Comparison of ENCODE assay signal across 9 cellular contexts in the genomic region with DNA sequence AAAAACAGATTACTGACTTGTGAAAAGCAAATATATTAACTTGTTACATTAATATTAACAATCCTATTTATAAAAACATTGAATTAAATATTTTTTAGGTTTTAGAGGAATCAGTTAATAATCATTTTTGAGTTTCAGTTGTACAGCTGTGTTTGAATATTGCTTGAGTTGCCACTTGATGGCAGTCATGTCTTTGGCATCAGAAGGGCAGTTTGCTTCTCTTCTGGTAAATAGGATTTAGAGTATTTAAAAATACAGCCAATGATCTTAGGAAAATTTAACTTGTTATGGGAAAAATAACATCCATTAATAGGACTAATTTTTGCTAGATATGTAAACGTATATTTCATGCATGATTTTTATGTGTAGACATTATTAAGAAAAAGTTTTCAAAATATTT.
DNase-seq lines count a peak whose midpoint lies in the region; FAIRE-seq and TF ChIP-seq lines count a peak whose summit lies in the region.
"Had no signal": no experiment of that assay in that cellular context is flagged by ENCODE, and none has a peak within 500 bp of the region (broad histone marks: within the 10 kb centered on the region; RNA-seq: fewer than 3 reads in every experiment).

No MANE protein-coding gene starts in this region.

- WGBS in tibial nerve, 2 donors: 8 to 13% methylated on average over 1 of the region's 1 CpG

- peak; percentile 62 for TF ChIP-seq CTCF in cardiac muscle cell (IDR thresholded peaks at IDR 0.05; ENCODE audit: low read depth, low read length)
- TF ChIP-seq CTCF in right atrium auricular region (IDR thresholded peaks at IDR 0.05): peak in 1 of 2 donors; percentile 53
- TF ChIP-seq CTCF in fibroblast of pulmonary artery (IDR thresholded peaks at IDR 0.05; ENCODE audit: low read length, missing control alignments): peak; percentile 66
- TF ChIP-seq CTCF in tibial nerve (IDR thresholded peaks at IDR 0.05): peak; percentile 12 to 56 (median 37)

- TF ChIP-seq POLR2A in tibial nerve (IDR thresholded peaks at IDR 0.05) (no peak), GM12891 (IDR thresholded peaks at IDR 0.05; ENCODE audit: low read depth, low read length) (no peak)

- no peak overlapping the region for H3K4me3 ChIP-seq in cardiac muscle cell
- no peak overlapping the region for H3K4me3 ChIP-seq in right atrium auricular region
- no peak overlapping the region for H3K4me3 ChIP-seq in fibroblast of pulmonary artery (replicated peaks; ENCODE audit: low read depth, low read length)
- H3K4me3 ChIP-seq in tibial nerve: no peak overlapping the region

- H3K27me3 ChIP-seq in cardiac muscle cell: no peaks in the 10 kb centered on the region
- no peaks in the 10 kb centered on the region for H3K27me3 ChIP-seq in right atrium auricular region
- H3K27me3 ChIP-seq in tibial nerve: no peaks in the 10 kb centered on the region

- TF ChIP-seq EP300 in tibial nerve (IDR thresholded peaks at IDR 0.05): no peak

- H3K9me3 ChIP-seq in cardiac muscle cell (ENCODE audit: low read depth) (no peaks in the 10 kb centered on the region), right atrium auricular region (no peaks in the 10 kb centered on the region), tibial nerve (no peaks in the 10 kb centered on the region)

- H3K27ac ChIP-seq in cardiac muscle cell (no peak overlapping the region), right atrium auricular region (no peak overlapping the region), tibial nerve (no peak overlapping the region)

- H3K36me3 ChIP-seq in cardiac muscle cell (no peaks in the 10 kb centered on the region), right atrium auricular region (no peaks in the 10 kb centered on the region), tibial nerve (no peaks in the 10 kb centered on the region)

- DNase-seq in cardiac muscle cell (ENCODE audit: low read depth in 1 of 2, low spot score in 1 of 2): peak; percentile 35 to 82
- DNase-seq in right atrium auricular region (ENCODE audit: low spot score): no peak
- DNase-seq in OCI-M1 (lab: John Stamatoyannopoulos, UW): peak; percentile 68
- peak; percentile 84 for DNase-seq in fibroblast of pulmonary artery (ENCODE audit: low read depth)
- DNase-seq in tibial nerve (ENCODE audit: low spot score in 2 of 2): no peak
- no peak for DNase-seq in GM12891 (ENCODE audit: insufficient read length, low spot score)
- no peak for DNase-seq in NCI-H187 (lab: John Stamatoyannopoulos, UW)
- DNase-seq in KG1 (lab: John Stamatoyannopoulos, UW): no peak
- DNase-seq: GDM1 had no signal

- FAIRE-seq in GM12891 (lab: Jason Lieb, UNC): no peak

- H3K4me1 ChIP-seq in cardiac muscle cell (ENCODE audit: low read depth) (no peaks in the 10 kb centered on the region), right atrium auricular region (no peaks in the 10 kb centered on the region), tibial nerve (peaks cover 0 to 15% (median 2%) of the 10 kb centered on the region in 4 donors)

TF ChIP-seq in GM12891, 5 proteins besides CTCF, POLR2A, EP300 and RAD21:
- TF ChIP-seq POLR2AphosphoS5 (IDR thresholded peaks at IDR 0.05; ENCODE audit: low read depth, low read length): no peak
- TF ChIP-seq SPI1 (IDR thresholded peaks at IDR 0.05; ENCODE audit: low read depth, low read length): no peak
- no peak for TF ChIP-seq POU2F2 (IDR thresholded peaks at IDR 0.05; ENCODE audit: low read depth, low read length)
- no peak for TF ChIP-seq TAF1 (IDR thresholded peaks at IDR 0.05; ENCODE audit: low read depth, low read length)
- TF ChIP-seq PAX5 (IDR thresholded peaks at IDR 0.05; ENCODE audit: insufficient read depth, low read length, severe bottlenecking): no peak

Comparison
In these comparisons a context has a peak if more than half of its experiments do, and no peak if none do; other contexts are left out.
1. DNase-seq: peak in cardiac muscle cell (2 of 2), OCI-M1 (single experiment) and fibroblast of pulmonary artery (single experiment); none in right atrium auricular region (single experiment), tibial nerve (0 of 2), GM12891 (single experiment), NCI-H187 (0 of 2) and KG1 (single experiment).